16 cellular contexts compared by ENCODE assay signal in the genomic region with DNA sequence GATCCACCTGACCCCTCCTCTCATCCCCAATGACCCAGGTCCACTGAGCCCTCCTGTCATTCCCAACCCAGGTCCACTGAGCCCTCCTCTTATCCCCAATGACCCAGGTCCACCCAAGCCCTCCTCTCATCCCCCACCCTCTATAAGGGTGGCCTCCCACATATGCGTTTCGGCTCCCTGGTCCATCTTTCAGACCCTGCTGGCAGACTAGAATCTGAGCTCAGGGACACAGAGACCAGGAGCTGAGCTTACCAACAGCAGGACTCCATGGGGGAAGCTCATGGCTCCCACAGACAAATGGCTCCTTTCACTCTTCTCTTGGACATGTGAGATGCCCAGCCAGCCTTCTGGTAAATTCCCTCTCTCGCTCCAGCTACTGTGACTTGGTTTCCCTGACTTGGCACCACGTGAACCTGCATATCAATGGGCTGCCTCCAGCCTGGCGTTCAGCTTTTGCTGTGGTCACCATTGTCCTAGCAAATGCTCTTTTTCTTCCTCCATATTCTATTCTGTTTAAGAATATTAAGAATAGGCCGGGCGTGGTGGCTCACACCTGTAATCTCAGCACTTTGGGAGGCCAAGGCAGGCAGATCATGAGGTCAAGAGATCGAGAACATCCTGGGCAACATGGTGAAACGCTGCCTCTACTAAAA. TPM values are rescaled to one million over a fixed set of nuclear protein-coding genes. Genes with fewer than 3 reads are reported as not detected.
A peak's percentile ranks its signal among the peaks of the same experiment; 100 is the strongest.
DNase-seq lines count a peak whose midpoint lies in the region; ATAC-seq, FAIRE-seq and TF ChIP-seq lines count a peak whose summit lies in the region.
"Had no signal": no experiment of that assay in that cellular context is flagged by ENCODE, and none has a peak within 500 bp of the region (broad histone marks: within the 10 kb centered on the region; RNA-seq: fewer than 3 reads in every experiment).

No MANE protein-coding gene starts in this region.

- H3K27me3 Mint-ChIP-seq in CD4-positive, alpha-beta memory T cell = no peaks in the 10 kb centered on the region

- no peak for TF ChIP-seq CTCF in left ventricle myocardium inferior (IDR thresholded peaks at IDR 0.05; ENCODE audit: borderline replicate concordance)
- TF ChIP-seq CTCF in kidney (IDR thresholded peaks at IDR 0.05; ENCODE audit: borderline replicate concordance, extremely low read depth, insufficient read depth) = no peak

- no peak overlapping the region for H3K4me3 Mint-ChIP-seq in CD4-positive, alpha-beta memory T cell

- no peak for FAIRE-seq in kidney (lab: Jason Lieb, UNC)
- FAIRE-seq: RCC 7860 had no signal

- no peak for DNase-seq in left ventricle myocardium inferior
- no peak for DNase-seq in left cardiac atrium
- peak; percentile 23 for DNase-seq in kidney
- DNase-seq in CD4-positive, alpha-beta memory T cell = no peak
- no peak for DNase-seq in AG20443 (ENCODE audit: low spot score)
- no peak for DNase-seq in NOMO-1 treated with DMSO at 0.1 percent for 48 hours (lab: John Stamatoyannopoulos, UW; ENCODE audit: unreplicated experiment)
- DNase-seq: C1 segment of cervical spinal cord; DMS79 treated with DMSO at 0.1 percent for 48 hours; HCEC 1CT; KG1; NCI-H1105 treated with DMSO at 0.1 percent for 48 hours; NCI-H1694; NK-92 treated with Interleukin-12 subunit alpha and Interleukin-12 subunit beta, amount 100 ng/mL, for 24 hours; SHP77 had no signal

- ATAC-seq in left cardiac atrium = no peak

- no peaks in the 10 kb centered on the region for H3K9me3 ChIP-seq in left ventricle myocardium inferior (replicated peaks)
- H3K9me3 ChIP-seq in kidney (ENCODE audit: control insufficient read depth in 1 of 2, low read length in 2 of 2) = no peaks in the 10 kb centered on the region
- no peaks in the 10 kb centered on the region for H3K9me3 ChIP-seq in CD4-positive, alpha-beta memory T cell (ENCODE audit: control insufficient read depth in 1 of 2, low read length in 2 of 2)

- H3K9me3 Mint-ChIP-seq in CD4-positive, alpha-beta memory T cell = peaks cover 0 to 7% (median 0%) of the 10 kb centered on the region in 8 donors

- H3K27ac Mint-ChIP-seq in CD4-positive, alpha-beta memory T cell = peak overlapping the region in 1 of 7 donors; percentile 84

- H3K27ac ChIP-seq in left ventricle myocardium inferior (replicated peaks) (peak overlapping the region; percentile 27), kidney (ENCODE audit: low read depth in 2 of 2, low read length in 2 of 2) (no peak overlapping the region), rectal smooth muscle tissue (ENCODE audit: low read depth, low read length) (peak overlapping the region; percentile 53)
- H3K27ac ChIP-seq in CD4-positive, alpha-beta memory T cell (ENCODE audit: low read depth, low read length) = no peak overlapping the region

- intact Hi-C loops in left ventricle myocardium inferior (cut with micrococcal nuclease) (no loop called here), left cardiac atrium (cut with DNase I) (loop anchor here in 1 of 2 donors (10.0 kb wide), 1 partner anchor 48 kb away; no protein-coding TSS in a partner anchor), kidney (cut with DNase I) (no loop called here)
- intact Hi-C loops in CD4-positive, alpha-beta memory T cell (cut with micrococcal nuclease) = no loop called here

- H3K9ac ChIP-seq in kidney (ENCODE audit: low read length in 2 of 2) = no peak overlapping the region
- no peak overlapping the region for H3K9ac ChIP-seq in rectal smooth muscle tissue (ENCODE audit: low read length)

- H3K4me3 ChIP-seq in left ventricle myocardium inferior (no peak overlapping the region), kidney (ENCODE audit: low read length in 2 of 2) (no peak overlapping the region), rectal smooth muscle tissue (ENCODE audit: low read length) (no peak overlapping the region)
- H3K4me3 ChIP-seq in CD4-positive, alpha-beta memory T cell (ENCODE audit: low read length in 2 of 2) = no peak overlapping the region

- H3K27me3 ChIP-seq in left ventricle myocardium inferior (ENCODE audit: low read depth) (no peaks in the 10 kb centered on the region), rectal smooth muscle tissue (ENCODE audit: control insufficient read depth, insufficient read depth, low read length) (no peaks in the 10 kb centered on the region)
- H3K27me3 ChIP-seq in CD4-positive, alpha-beta memory T cell (ENCODE audit: insufficient read depth, low read length) = no peaks in the 10 kb centered on the region

- no peaks in the 10 kb centered on the region for H3K4me1 Mint-ChIP-seq in CD4-positive, alpha-beta memory T cell

- POLR2A ChIA-PET in CD4-positive, alpha-beta memory T cell (lab: Charles Lee; ENCODE audit: partially characterized antibody) = no interaction called here

- CTCF ChIA-PET in CD4-positive, alpha-beta memory T cell (lab: Charles Lee; ENCODE audit: partially characterized antibody) = no interaction called here

- no peaks in the 10 kb centered on the region for H3K36me3 ChIP-seq in left ventricle myocardium inferior
- no peaks in the 10 kb centered on the region for H3K36me3 ChIP-seq in kidney (ENCODE audit: control insufficient read depth in 1 of 2, insufficient read depth in 2 of 2, low read length in 2 of 2)
- H3K36me3 ChIP-seq in rectal smooth muscle tissue (ENCODE audit: control insufficient read depth, insufficient read depth, low read length) = no peaks in the 10 kb centered on the region
- H3K36me3 ChIP-seq in CD4-positive, alpha-beta memory T cell (ENCODE audit: insufficient read depth, low read length) = no peaks in the 10 kb centered on the region

- peaks cover 79% of the 10 kb centered on the region for H3K4me1 ChIP-seq in left ventricle myocardium inferior
- H3K4me1 ChIP-seq in kidney (ENCODE audit: control insufficient read depth in 1 of 2, insufficient read depth in 1 of 2, low read depth in 1 of 2, low read length in 2 of 2) = peaks cover 18 to 34% of the 10 kb centered on the region in 2 donors
- H3K4me1 ChIP-seq in rectal smooth muscle tissue (ENCODE audit: control insufficient read depth, insufficient read depth, low read length) = peaks cover 20% of the 10 kb centered on the region
- no peaks in the 10 kb centered on the region for H3K4me1 ChIP-seq in CD4-positive, alpha-beta memory T cell (ENCODE audit: insufficient read depth, low read length)

- H3K36me3 Mint-ChIP-seq in CD4-positive, alpha-beta memory T cell = no peaks in the 10 kb centered on the region

RNA-seq across cellular contexts. Expression of gene INPP5A, which starts 24.8 kb away (rescaled TPM):
- total RNA-seq in left ventricle myocardium inferior = 105 TPM
- total RNA-seq in left cardiac atrium = 10 to 100 TPM; 74.4 to 95.3 TPM
- total RNA-seq in kidney = 40.3 TPM
- 20.8 TPM for polyA plus RNA-seq in kidney (ENCODE audit: insufficient read depth, low read depth, low replicate concordance)
- total RNA-seq in CD4-positive, alpha-beta memory T cell = 10 to 100 TPM; 18.9 to 19.3 TPM
- 1 to 10 TPM in 1 of 2 donors, under 1 TPM in 1; 0.61 to 2.7 TPM for polyA plus RNA-seq in CD4-positive, alpha-beta memory T cell

Comparison
In these comparisons a context has a peak if more than half of its experiments do, and no peak if none do; other contexts are left out.
1. H3K27ac ChIP-seq: peak in left ventricle myocardium inferior (single experiment) and rectal smooth muscle tissue (single experiment); none in kidney (0 of 2) and CD4-positive, alpha-beta memory T cell (single experiment).